Comparison of ENCODE assay signal across 1 cellular context in genomic region chr1:207284209-207284892, GRCh38.
TF ChIP-seq lines count a peak whose summit lies in the region.

No MANE protein-coding gene starts in this region.

TF ChIP-seq in K562, 482 proteins besides CTCF, POLR2A, EP300 and RAD21:
- no peak for TF ChIP-seq RAD51 (IDR thresholded peaks at IDR 0.05; ENCODE audit: borderline replicate concordance, low read depth)
- TF ChIP-seq GTF2A2 (tag; IDR thresholded peaks at IDR 0.05): no peak
- no peak for TF ChIP-seq STAT6 (CRISPR knock-in tag; IDR thresholded peaks at IDR 0.05)
- TF ChIP-seq CEBPG (CRISPR knock-in tag; IDR thresholded peaks at IDR 0.05): no peak
- peak in 1 of 2 experiments; percentile 61; a peak in 1 of 4 replicates for TF ChIP-seq CEBPG (tag; conservative IDR thresholded peaks at IDR 0.05 in 1 of 2, IDR thresholded peaks at IDR 0.05 in 1 of 2)
- no peak for TF ChIP-seq ZNF76 (CRISPR knock-in tag; IDR thresholded peaks at IDR 0.05; ENCODE audit: borderline replicate concordance)
- peak; percentile 79; the same call in 1 of the 2 replicates for TF ChIP-seq ZNF589 (CRISPR knock-in tag; IDR thresholded peaks at IDR 0.05; ENCODE audit: low read depth)
- peak; percentile 23; the same call in 1 of the 2 replicates for TF ChIP-seq ATF3 (IDR thresholded peaks at IDR 0.05)
- no peak for TF ChIP-seq ATF3 (CRISPR knock-in tag; conservative IDR thresholded peaks at IDR 0.05)
- peak; percentile 64 for TF ChIP-seq PKNOX1 (IDR thresholded peaks at IDR 0.05)
- TF ChIP-seq FOXJ3 (CRISPR knock-in tag; IDR thresholded peaks at IDR 0.05): no peak
- no peak for TF ChIP-seq PHB2 (IDR thresholded peaks at IDR 0.05; ENCODE audit: low read depth)
- TF ChIP-seq ZNF766 (CRISPR knock-in tag; conservative IDR thresholded peaks at IDR 0.05): no peak
- TF ChIP-seq KLF6 (CRISPR knock-in tag; IDR thresholded peaks at IDR 0.05; ENCODE audit: borderline replicate concordance): no peak
- no peak for TF ChIP-seq HMGXB4 (CRISPR knock-in tag; IDR thresholded peaks at IDR 0.05)
- TF ChIP-seq EHMT2 (IDR thresholded peaks at IDR 0.05): no peak
- no peak for TF ChIP-seq ELF4 (CRISPR knock-in tag; IDR thresholded peaks at IDR 0.05)
- no peak for TF ChIP-seq ZNF174 (CRISPR knock-in tag; IDR thresholded peaks at IDR 0.05)
- TF ChIP-seq ZNF75A (CRISPR knock-in tag; IDR thresholded peaks at IDR 0.05): no peak
- TF ChIP-seq MCM3 (IDR thresholded peaks at IDR 0.05): no peak
- TF ChIP-seq HDAC1 (IDR thresholded peaks at IDR 0.05): no peak
- TF ChIP-seq NR2C2 (CRISPR knock-in tag; IDR thresholded peaks at IDR 0.05): no peak
- peak; percentile 40; the same call in 1 of the 2 replicates for TF ChIP-seq NR2C2 (tag; IDR thresholded peaks at IDR 0.05)
- no peak for TF ChIP-seq MAZ (CRISPR knock-in tag; conservative IDR thresholded peaks at IDR 0.05 in 1 of 2, IDR thresholded peaks at IDR 0.05 in 1 of 2)
